Comparison of ENCODE assay signal across 8 cellular contexts in the genomic region with DNA sequence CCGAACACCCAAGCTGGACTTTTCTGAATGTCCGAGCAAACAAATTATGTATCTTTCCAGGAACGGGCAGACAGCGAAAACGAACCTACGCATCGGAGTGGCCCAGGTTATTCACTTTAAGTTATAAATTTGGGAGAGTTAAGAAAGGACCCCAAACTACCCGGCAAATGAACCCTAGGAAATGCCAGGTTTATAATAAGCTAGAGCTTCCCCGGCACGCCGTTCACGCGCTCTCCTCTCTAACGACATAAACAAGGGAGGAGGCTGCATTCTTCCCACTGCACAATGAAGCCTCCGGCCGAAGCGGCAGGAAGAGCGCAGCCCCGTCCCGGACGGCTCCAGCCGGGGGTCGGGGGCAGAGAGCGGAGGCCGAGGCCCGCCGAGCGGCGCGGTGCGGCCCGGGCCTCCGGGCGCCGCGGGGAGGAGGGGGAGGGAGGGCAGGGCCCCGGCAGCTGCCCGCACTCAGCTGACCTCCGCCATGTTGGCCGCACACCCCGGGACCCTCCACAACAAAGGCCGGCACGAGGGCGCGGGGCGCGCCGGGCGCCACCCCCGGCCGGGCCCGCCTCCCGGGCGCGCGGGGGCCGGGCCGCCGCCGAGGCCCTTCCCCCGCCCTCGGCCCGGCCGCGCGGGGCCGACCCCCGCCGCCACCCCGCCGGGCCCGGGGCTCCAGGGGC. TPM values are rescaled to one million over a fixed set of nuclear protein-coding genes. Genes with fewer than 3 reads are reported as not detected.
DNase-seq lines count a peak whose midpoint lies in the region; ATAC-seq lines count a peak whose summit lies in the region.

No MANE protein-coding gene starts in this region.

- H3K36me3 Mint-ChIP-seq in activated CD4-positive, alpha-beta T cell treated with anti-CD3 and anti-CD28 coated beads for 36 hours (ENCODE audit: low read depth) = peaks cover 3% of the 10 kb centered on the region

- H3K27me3 ChIP-seq in H7 (ENCODE audit: control insufficient read depth, insufficient read depth, low read length) = no peaks in the 10 kb centered on the region
- no peaks in the 10 kb centered on the region for H3K27me3 ChIP-seq in effector memory CD4-positive, alpha-beta T cell (replicated peaks; ENCODE audit: control insufficient read depth, insufficient read depth, low read length, poor library complexity, severe bottlenecking)

- H3K9me3 ChIP-seq in effector memory CD4-positive, alpha-beta T cell (ENCODE audit: control insufficient read depth, low read length) = no peaks in the 10 kb centered on the region

- peak overlapping the region; percentile 84 for H3K27ac Mint-ChIP-seq in activated CD4-positive, alpha-beta T cell treated with anti-CD3 and anti-CD28 coated beads for 36 hours

- H3K36me3 ChIP-seq in H7 (replicated peaks; ENCODE audit: control insufficient read depth, insufficient read depth, low read length) = no peaks in the 10 kb centered on the region
- no peaks in the 10 kb centered on the region for H3K36me3 ChIP-seq in effector memory CD4-positive, alpha-beta T cell (ENCODE audit: control insufficient read depth, insufficient read depth, low read length)

- CTCF ChIA-PET in activated CD4-positive, alpha-beta T cell treated with anti-CD3 and anti-CD28 coated beads for 36 hours (lab: Charles Lee) = interaction anchor here (1.2 to 1.9 kb wide), 4 partner anchors 15 to 239 kb away, joined by 3 to 9 read pairs (median 6); no protein-coding TSS in a partner anchor

- intact Hi-C loops in activated CD4-positive, alpha-beta T cell treated with anti-CD3 and anti-CD28 coated beads for 36 hours (cut with DNase I, micrococcal nuclease) = loop anchor here (1.0 to 10.0 kb wide), 6 partner anchors 18 to 1700 kb away; partner anchors contain the start of genes C16orf87 (in 1 of the 2), LONP2 (in 1 of the 2), N4BP1 (in 1 of the 2) and ORC6 (in 1 of the 2)

- no peaks in the 10 kb centered on the region for H3K27me3 Mint-ChIP-seq in activated CD4-positive, alpha-beta T cell treated with anti-CD3 and anti-CD28 coated beads for 36 hours

- peak; percentile 34 for ATAC-seq in activated CD4-positive, alpha-beta T cell treated with anti-CD3 and anti-CD28 coated beads for 36 hours

- no peaks in the 10 kb centered on the region for H3K9me3 Mint-ChIP-seq in activated CD4-positive, alpha-beta T cell treated with anti-CD3 and anti-CD28 coated beads for 36 hours (ENCODE audit: low read depth)

- POLR2A ChIA-PET in activated CD4-positive, alpha-beta T cell treated with anti-CD3 and anti-CD28 coated beads for 36 hours (lab: Charles Lee) = interaction anchor here (1.0 kb wide), 1 partner anchor 18 kb away, joined by 3 read pairs; no protein-coding TSS in a partner anchor

- peak; percentile 48 for DNase-seq in activated CD4-positive, alpha-beta T cell treated with anti-CD3 and anti-CD28 coated beads for 36 hours
- DNase-seq in activated CD4-positive, alpha-beta T cell treated with anti-CD3 and anti-CD28 coated beads for 1 hour = no peak
- DNase-seq in H7 (peak; percentile 94), Kasumi-1 (lab: John Stamatoyannopoulos, UW) (peak; percentile 29 to 39), lung microvascular endothelial cell (ENCODE audit: low read depth in 2 of 2) (peak; percentile 58 to 66), superior temporal gyrus (ENCODE audit: extremely low spot score) (peak; percentile 39)
- peak; percentile 7 for DNase-seq in activated CD4-positive, alpha-beta T cell treated with anti-CD3 and anti-CD28 coated beads, Interleukin-2, amount 50 U/mL, for 1 hour
- peak; percentile 8 to 28 (median 11) for DNase-seq in effector memory CD4-positive, alpha-beta T cell

- peak overlapping the region; percentile 28 for H3K27ac ChIP-seq in effector memory CD4-positive, alpha-beta T cell (ENCODE audit: insufficient read depth, low read length, poor library complexity, severe bottlenecking)

- peaks cover 28% of the 10 kb centered on the region for H3K4me1 Mint-ChIP-seq in activated CD4-positive, alpha-beta T cell treated with anti-CD3 and anti-CD28 coated beads for 36 hours

- H3K4me3 Mint-ChIP-seq in activated CD4-positive, alpha-beta T cell treated with anti-CD3 and anti-CD28 coated beads for 36 hours = peak overlapping the region; percentile 85

- H3K4me3 ChIP-seq in H7 (ENCODE audit: insufficient read depth, low read depth, low read length) = peak overlapping the region; percentile 75
- H3K4me3 ChIP-seq in effector memory CD4-positive, alpha-beta T cell (ENCODE audit: insufficient read depth, low read depth, low read length, poor library complexity, severe bottlenecking) = peak overlapping the region; percentile 64

- peaks cover 9% of the 10 kb centered on the region for H3K4me1 ChIP-seq in effector memory CD4-positive, alpha-beta T cell (ENCODE audit: control insufficient read depth, insufficient read depth, low read length, poor library complexity, severe bottlenecking)

RNA-seq across cellular contexts. Expression of gene SIAH1, which starts 0.8 kb away (rescaled TPM):
- 10 to 100 TPM; 13.1 to 13.3 TPM for total RNA-seq in activated CD4-positive, alpha-beta T cell treated with anti-CD3 and anti-CD28 coated beads for 36 hours
- 36.8 and 37.5 TPM in 2 replicates for total RNA-seq in H7 (2014; rRNA removed; shearing (Covaris generic))
- total RNA-seq in lung microvascular endothelial cell = 21.6 and 33.1 TPM in 2 replicates
